12 cellular contexts compared by ENCODE assay signal in the genomic region with DNA sequence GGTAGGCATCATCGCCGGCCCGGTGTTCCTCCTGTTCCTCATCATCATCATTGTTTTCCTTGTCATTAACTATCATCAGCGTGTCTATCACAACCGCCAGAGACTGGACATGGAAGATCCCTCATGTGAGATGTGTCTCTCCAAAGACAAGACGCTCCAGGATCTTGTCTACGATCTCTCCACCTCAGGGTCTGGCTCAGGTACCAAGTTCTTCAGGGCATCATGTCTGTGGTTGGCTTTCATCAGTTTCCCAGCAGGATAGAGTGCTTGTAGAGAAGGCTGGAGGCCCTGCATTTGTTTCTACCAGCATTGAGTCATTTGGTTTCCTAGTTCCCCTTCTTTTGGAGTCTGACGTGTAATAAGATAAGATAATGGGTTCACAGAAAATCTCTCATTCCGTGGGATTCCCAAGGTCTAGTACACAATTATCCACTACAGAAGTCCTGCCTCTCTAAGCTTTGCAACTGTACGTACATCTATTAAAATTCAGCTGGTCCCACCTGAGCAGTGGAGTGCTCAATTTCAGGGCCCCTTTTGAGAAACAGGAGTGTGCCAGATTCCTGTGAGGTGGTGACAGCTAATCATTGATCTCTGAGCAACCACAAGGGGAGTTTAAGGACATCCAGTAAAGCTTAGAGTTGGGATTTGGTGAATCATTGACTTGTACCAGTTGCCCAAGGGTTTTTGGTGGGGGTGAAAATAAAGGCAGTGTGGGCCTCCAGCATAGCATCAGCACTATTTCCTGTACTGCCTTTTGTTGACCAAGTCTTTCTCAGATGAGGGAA. TPM values are rescaled to one million over a fixed set of nuclear protein-coding genes. Genes with fewer than 3 reads are reported as not detected.
A peak's percentile ranks its signal among the peaks of the same experiment; 100 is the strongest.
DNase-seq lines count a peak whose midpoint lies in the region; ATAC-seq, FAIRE-seq and TF ChIP-seq lines count a peak whose summit lies in the region.
"Had no signal": no experiment of that assay in that cellular context is flagged by ENCODE, and none has a peak within 500 bp of the region (broad histone marks: within the 10 kb centered on the region; RNA-seq: fewer than 3 reads in every experiment).

No MANE protein-coding gene starts in this region.

- no peak for TF ChIP-seq RAD21 in GM12878 (IDR thresholded peaks at IDR 0.05; ENCODE audit: insufficient read depth, low read depth, low read length)

- intact Hi-C loops in GM12878 (cut with micrococcal nuclease; ENCODE audit: unreplicated experiment): no loop called here

- no peak overlapping the region for H2BK5ac ChIP-seq in mesenchymal stem cell (ENCODE audit: low read depth, low read length, poor library complexity, severe bottlenecking)

- SMC1A ChIA-PET in GM12878 (lab: Charles Lee; ENCODE audit: uncharacterized antibody, unreplicated experiment): interaction anchor here (0.6 to 1.6 kb wide), 4 partner anchors 45 to 119 kb away, joined by 3 read pairs; no protein-coding TSS in a partner anchor

- H3K4me1 ChIP-seq in GM12878 (ENCODE audit: control insufficient read depth, insufficient read depth, low read length): peaks cover 18% of the 10 kb centered on the region
- peaks cover 33% of the 10 kb centered on the region for H3K4me1 ChIP-seq in mesenchymal stem cell (ENCODE audit: control insufficient read depth, insufficient read depth, low read depth, low read length)

- no peaks in the 10 kb centered on the region; the same call in 1 of the 2 replicates for H4K20me1 ChIP-seq in GM12878 (ENCODE audit: control insufficient read depth, insufficient read depth)

- no peak for TF ChIP-seq POLR2A in GM12878 (IDR thresholded peaks at IDR 0.05; ENCODE audit: low read depth, low read length)

- peak; percentile 59 for DNase-seq in AG10803 (ENCODE audit: low read depth)
- no peak for DNase-seq in GM12878 (ENCODE audit: low read depth, low spot score)
- DNase-seq in mesenchymal stem cell: peak; percentile 73
- DNase-seq in KBM-7: no peak
- DNase-seq in NCI-H748 (lab: John Stamatoyannopoulos, UW; ENCODE audit: unreplicated experiment): no peak
- no peak for DNase-seq in foreskin melanocyte
- DNase-seq: activated CD4-positive, alpha-beta T cell treated with anti-CD3 and anti-CD28 coated beads, Interleukin-2, amount 50 U/mL, for 1 hour; SHP77 treated with DMSO at 0.1 percent for 48 hours had no signal

- ATAC-seq in GM12878 (no peak), HG03025 (IDR thresholded peaks at IDR 0.05; ENCODE audit: low FRiP score, unreplicated experiment) (no peak)

- POLR2A ChIA-PET in GM12878 (lab: Charles Lee): no interaction called here

- no peak overlapping the region for H2BK120ac ChIP-seq in mesenchymal stem cell (ENCODE audit: low read depth, low read length)

- H3K27me3 ChIP-seq in GM12878 (replicated peaks in 1 of 2; ENCODE audit: control insufficient read depth in 2 of 2, insufficient read depth in 2 of 2, low read length in 1 of 2) (peaks cover 0 to 10% of the 10 kb centered on the region in 2 experiments; a peak in 3 of 4 replicates), mesenchymal stem cell (ENCODE audit: control insufficient read depth in 1 of 2, insufficient read depth in 1 of 2, low read length in 2 of 2) (no peaks in the 10 kb centered on the region)

- H3K4me3 ChIP-seq in AG10803 (ENCODE audit: low read length) (no peak overlapping the region), GM12878 (no peak overlapping the region), mesenchymal stem cell (ENCODE audit: insufficient read depth in 1 of 2, low read depth in 1 of 2, low read length in 2 of 2) (no peak overlapping the region)
- H3K4me3 ChIP-seq: thoracic aorta had no signal

- no peak overlapping the region for H3K4ac ChIP-seq in mesenchymal stem cell (ENCODE audit: low read depth in 1 of 2, low read length in 2 of 2)

- H2BK15ac ChIP-seq in mesenchymal stem cell (ENCODE audit: low read depth, poor library complexity, severe bottlenecking): no peak overlapping the region

- H3K27ac ChIP-seq in KOPT-K1 (ENCODE audit: low read depth, low read length, poor library complexity, severe bottlenecking): peak overlapping the region; percentile 84
- no peak overlapping the region for H3K27ac ChIP-seq in GM12878 (ENCODE audit: control insufficient read depth, insufficient read depth)
- peak overlapping the region; percentile 85 for H3K27ac ChIP-seq in mesenchymal stem cell (ENCODE audit: low read length, poor library complexity, severe bottlenecking)
- H3K27ac ChIP-seq: thoracic aorta had no signal

- no peaks in the 10 kb centered on the region for H3K9me3 ChIP-seq in KOPT-K1 (ENCODE audit: insufficient read depth, low read length, poor library complexity, severe bottlenecking)
- no peaks in the 10 kb centered on the region for H3K9me3 ChIP-seq in GM12878 (replicated peaks; ENCODE audit: control insufficient read depth, insufficient read depth, low read length)
- H3K9me3 ChIP-seq in mesenchymal stem cell (ENCODE audit: control insufficient read depth, low read length): no peaks in the 10 kb centered on the region
- H3K9me3 ChIP-seq: thoracic aorta had no signal

- CTCF ChIA-PET in GM12878 (lab: Yijun Ruan, JAX): interaction anchor here (0.8 to 3.2 kb wide), 11 partner anchors 17 to 555 kb away, joined by 3 to 14 read pairs (median 5); no protein-coding TSS in a partner anchor

- H3K23ac ChIP-seq in mesenchymal stem cell (ENCODE audit: low read length in 2 of 2): no peak overlapping the region

- in situ Hi-C loops in GM12878 (cut with MboI) (no loop called here), KBM-7 (cut with MboI; ENCODE audit: low pct_unique_long_range_greater_than_20kb, low sequenced_read_pairs) (no loop called here)

- no peak for TF ChIP-seq EP300 in GM12878 (IDR thresholded peaks at IDR 0.05; ENCODE audit: borderline replicate concordance in 1 of 2, control insufficient read depth in 1 of 2, low read depth in 2 of 2, low read length in 2 of 2)

- H4K91ac ChIP-seq in mesenchymal stem cell (ENCODE audit: low read length): no peak overlapping the region

- H2AK5ac ChIP-seq in mesenchymal stem cell (ENCODE audit: low read length, severe bottlenecking): no peak overlapping the region

- H3K79me1 ChIP-seq in mesenchymal stem cell (replicated peaks; ENCODE audit: low read length, poor library complexity, severe bottlenecking): peaks cover 23% of the 10 kb centered on the region

- H3K4me2 ChIP-seq in GM12878 (ENCODE audit: control insufficient read depth, insufficient read depth): no peak overlapping the region
- no peak overlapping the region for H3K4me2 ChIP-seq in mesenchymal stem cell (ENCODE audit: low read length, poor library complexity, severe bottlenecking)

- RAD21 ChIA-PET in GM12878 (lab: Charles Lee; ENCODE audit: unreplicated experiment): no interaction called here

- BruUV-seq in GM12878 (replicated peaks; lab: Mats Ljungman, UMichigan): no TSS peak

- TF ChIP-seq CTCF in AG10803 (conservative IDR thresholded peaks at IDR 0.05; ENCODE audit: low read length): no peak
- TF ChIP-seq CTCF in GM12878 (IDR thresholded peaks at IDR 0.05 in 2 of 3, conservative IDR thresholded peaks at IDR 0.05 in 1 of 3; ENCODE audit: control insufficient read depth in 2 of 3, extremely low read depth in 1 of 3, insufficient read depth in 1 of 3, low read depth in 3 of 3, low read length in 3 of 3): no peak

- no peaks in the 10 kb centered on the region for H3K79me2 ChIP-seq in GM12878 (ENCODE audit: control insufficient read depth, insufficient read depth, low read length)

- H3K36me3 ChIP-seq in KOPT-K1 (ENCODE audit: insufficient read depth, low read length) (peaks cover 54% of the 10 kb centered on the region), GM12878 (ENCODE audit: control insufficient read depth in 2 of 2, insufficient read depth in 2 of 2, low read length in 1 of 2) (no peaks in the 10 kb centered on the region), mesenchymal stem cell (ENCODE audit: control insufficient read depth in 1 of 2, insufficient read depth in 2 of 2, low read depth in 1 of 2, low read length in 2 of 2) (peaks cover 13 to 45% of the 10 kb centered on the region in 2 experiments)

- H2AFZ ChIP-seq in GM12878 (ENCODE audit: control insufficient read depth, low read depth, low read length): no peak overlapping the region
- no peak overlapping the region for H2AFZ ChIP-seq in mesenchymal stem cell (ENCODE audit: low read depth, low read length)

- H3K18ac ChIP-seq in mesenchymal stem cell (ENCODE audit: low read depth in 1 of 2, low read length in 2 of 2): no peak overlapping the region

- no peak overlapping the region for H2BK12ac ChIP-seq in mesenchymal stem cell (ENCODE audit: low read length in 2 of 2)

- no peak overlapping the region for H4K8ac ChIP-seq in mesenchymal stem cell (ENCODE audit: low read length)

- no peak for FAIRE-seq in GM12878 (lab: Jason Lieb, UNC)
- FAIRE-seq: GM12892 had no signal

- no peak overlapping the region for H3K14ac ChIP-seq in mesenchymal stem cell (ENCODE audit: low read length in 2 of 2)

- WGBS in GM12878 (ENCODE audit: insufficient coverage, insufficient replicate concordance, low lambda C conversion rate, missing lambda C conversion rate): 70% methylated on average over 10 of the region's 10 CpGs
- WGBS in mesenchymal stem cell: 93% methylated on average over 10 of the region's 10 CpGs

- H3K9ac ChIP-seq in GM12878 (ENCODE audit: control insufficient read depth, insufficient read depth, low read length) (no peak overlapping the region), mesenchymal stem cell (ENCODE audit: low read length) (no peak overlapping the region)

RNA-seq across cellular contexts. Expression of a gene that starts 25.1 kb away (rescaled TPM):
- 0.40 and 0.76 TPM in 2 replicates for total RNA-seq in GM12878 (2013; cell fraction: nucleolus; rRNA removed)
- total RNA-seq in GM12878 (2014; rRNA removed) (0.11 TPM in 1 of 2 replicates, not detected in the other), GM12878 (2014; rRNA removed; fragmentation: Illumina TruSeq; extraction: Trizol) (0.13 and 0.18 TPM in 2 replicates), GM12878 (2021) (0.28 and 0.58 TPM in 2 replicates)
- polyA plus RNA-seq in GM12878 (2011; ENCODE audit: low read depth): 0.26 TPM
- polyA plus RNA-seq in GM12878 (2011; rRNA removed) (0.30 and 0.69 TPM in 2 replicates), GM12878 (2014; fragmentation: Illumina TruSeq; extraction: Trizol) (0.25 and 0.56 TPM in 2 replicates), GM12878 (2014; fragmentation: Nextera tagmentation; extraction: Ambion mirVana) (under 1 TPM; 0.02 to 0.08 TPM), GM12878 (2014; rRNA removed) (0.19 and 0.29 TPM in 2 replicates), GM12878 (2016; fragmentation: Nextera tagmentation; extraction: Ambion mirVana) (not detected)
- polyA plus RNA-seq in GM12878 (2011; cell fraction: cytosol; rRNA removed): 0.43 and 0.47 TPM in 2 replicates
- 0.13 and 0.31 TPM in 2 replicates for polyA plus RNA-seq in GM12878 (2011; cell fraction: nucleus; rRNA removed)
- polyA plus RNA-seq in GM12878 (2012): 0.23 and 0.39 TPM in 2 replicates
- polyA minus RNA-seq in GM12878 (2011; rRNA and poly(A)+ RNA removed): 1.2 and 1.3 TPM in 2 replicates
- polyA minus RNA-seq in GM12878 (2011; cell fraction: cytosol; rRNA and poly(A)+ RNA removed): 0.27 and 0.83 TPM in 2 replicates
- polyA minus RNA-seq in GM12878 (2011; cell fraction: nucleus; rRNA and poly(A)+ RNA removed): 0.12 and 0.38 TPM in 2 replicates
- 13.6 TPM for polyA plus RNA-seq in mesenchymal stem cell (2013, experiment 1 of 2)
- 13.2 TPM for polyA plus RNA-seq in mesenchymal stem cell (2013, experiment 2 of 2)

RNA-seq across cellular contexts. Expression of a gene that starts 30.2 kb away (rescaled TPM):
- total RNA-seq in GM12878 (2013; cell fraction: nucleolus; rRNA removed): 6.8 and 7.1 TPM in 2 replicates
- total RNA-seq in GM12878 (2014; rRNA removed) (0.23 and 0.38 TPM in 2 replicates), GM12878 (2014; rRNA removed; fragmentation: Illumina TruSeq; extraction: Trizol) (0.14 and 0.58 TPM in 2 replicates), GM12878 (2021) (0.35 and 0.49 TPM in 2 replicates)
- polyA plus RNA-seq in GM12878 (2011; ENCODE audit: low read depth): not detected
- polyA plus RNA-seq in GM12878 (2011; rRNA removed) (0.15 and 0.29 TPM in 2 replicates), GM12878 (2014; fragmentation: Illumina TruSeq; extraction: Trizol) (0.09 TPM in 1 of 2 replicates, not detected in the other), GM12878 (2014; fragmentation: Nextera tagmentation; extraction: Ambion mirVana) (not detected), GM12878 (2014; rRNA removed) (0.13 and 0.27 TPM in 2 replicates), GM12878 (2016; fragmentation: Nextera tagmentation; extraction: Ambion mirVana) (not detected)
- 0.25 and 0.30 TPM in 2 replicates for polyA plus RNA-seq in GM12878 (2011; cell fraction: cytosol; rRNA removed)
- 0.52 and 0.67 TPM in 2 replicates for polyA plus RNA-seq in GM12878 (2011; cell fraction: nucleus; rRNA removed)
- polyA plus RNA-seq in GM12878 (2012): 0.22 and 1.0 TPM in 2 replicates
- 0.46 TPM in 1 of 2 replicates, not detected in the other for polyA minus RNA-seq in GM12878 (2011; rRNA and poly(A)+ RNA removed)
- not detected in 2 replicates for polyA minus RNA-seq in GM12878 (2011; cell fraction: cytosol; rRNA and poly(A)+ RNA removed)
- 0.36 TPM in 1 of 2 replicates, not detected in the other for polyA minus RNA-seq in GM12878 (2011; cell fraction: nucleus; rRNA and poly(A)+ RNA removed)
- 17.3 TPM for polyA plus RNA-seq in mesenchymal stem cell (2013, experiment 1 of 2)
- 17.8 TPM for polyA plus RNA-seq in mesenchymal stem cell (2013, experiment 2 of 2)

Comparison
In these comparisons a context has a peak if more than half of its experiments do, and no peak if none do; other contexts are left out.
1. DNase-seq: peak in AG10803 (single experiment) and mesenchymal stem cell (single experiment); none in GM12878 (single experiment), KBM-7 (single experiment), NCI-H748 (single experiment) and foreskin melanocyte (single experiment).